Comparison of ENCODE assay signal across 1 cellular context in the genomic region with DNA sequence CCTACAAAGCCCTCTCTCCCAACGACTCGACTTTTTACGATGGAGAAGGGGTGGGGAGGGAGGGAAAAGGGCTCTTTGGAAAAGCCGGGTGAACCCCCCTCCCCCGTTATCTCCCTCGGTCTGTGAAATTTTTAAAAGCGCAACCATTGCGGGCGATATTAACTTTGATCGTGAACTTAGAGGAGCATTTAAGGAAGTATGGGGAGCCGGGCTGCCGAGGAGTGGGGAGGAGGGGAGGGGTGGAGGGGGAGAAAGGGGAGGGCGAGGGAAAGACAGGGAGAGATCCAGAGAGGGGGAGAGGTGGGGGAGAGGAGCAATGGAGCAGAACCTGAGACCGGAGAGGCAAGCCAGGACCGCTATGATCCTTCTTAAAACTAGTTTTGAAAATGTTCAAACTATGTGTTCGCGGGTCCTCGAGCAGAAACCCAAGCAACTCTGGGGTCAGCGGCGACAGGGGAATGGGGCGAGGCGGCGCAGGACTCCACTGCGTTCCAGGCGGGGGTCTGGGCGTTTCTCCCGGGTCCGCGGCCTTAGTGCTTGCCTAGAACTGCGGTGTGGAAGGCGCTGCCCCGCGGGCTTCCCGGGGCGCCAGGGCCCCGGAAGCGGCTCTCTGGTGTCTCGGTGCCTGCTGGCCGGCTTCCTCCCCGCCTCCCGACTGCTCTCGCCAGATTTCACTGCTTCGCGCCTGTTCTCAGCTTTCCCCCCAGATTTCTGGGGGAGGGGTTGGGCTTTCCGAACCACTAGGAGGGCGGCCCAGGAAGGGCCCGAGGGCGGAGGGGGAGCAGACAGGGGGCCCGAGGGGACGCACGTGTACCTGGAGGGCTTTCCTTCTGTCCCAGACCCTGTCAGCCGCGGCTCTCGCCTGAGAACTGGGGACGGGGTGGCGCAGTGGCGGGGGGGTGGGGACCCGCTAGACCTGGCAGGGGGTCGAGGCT.
TF ChIP-seq lines count a peak whose summit lies in the region.

A gene (minus strand): TSS at position 871 of the 935 bp plus-strand sequence.

TF ChIP-seq in HEK293, 187 proteins besides CTCF, POLR2A, EP300 and RAD21 (continued from another document and continues in another):
- TF ChIP-seq, protein P1, sequence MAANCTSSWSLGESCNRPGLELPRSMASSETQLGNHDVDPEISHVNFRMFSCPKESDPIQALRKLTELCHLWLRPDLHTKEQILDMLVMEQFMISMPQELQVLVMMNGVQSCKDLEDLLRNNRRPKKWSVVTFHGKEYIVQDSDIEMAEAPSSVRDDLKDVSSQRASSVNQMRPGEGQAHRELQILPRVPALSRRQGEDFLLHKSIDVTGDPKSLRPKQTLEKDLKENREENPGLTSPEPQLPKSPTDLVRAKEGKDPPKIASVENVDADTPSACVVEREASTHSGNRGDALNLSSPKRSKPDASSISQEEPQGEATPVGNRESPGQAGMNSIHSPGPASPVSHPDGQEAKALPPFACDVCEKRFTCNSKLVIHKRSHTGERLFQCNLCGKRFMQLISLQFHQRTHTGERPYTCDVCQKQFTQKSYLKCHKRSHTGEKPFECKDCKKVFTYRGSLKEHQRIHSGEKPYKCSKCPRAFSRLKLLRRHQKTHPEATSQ (tag by site-specific recombination; IDR thresholded peaks at IDR 0.05) = no peak
- no peak for TF ChIP-seq ZNF202 (tag by site-specific recombination; IDR thresholded peaks at IDR 0.05; ENCODE audit: borderline replicate concordance)
- TF ChIP-seq ZSCAN23 (tag by site-specific recombination; IDR thresholded peaks at IDR 0.05) = no peak
- no peak for TF ChIP-seq GLI4 (tag by site-specific recombination; IDR thresholded peaks at IDR 0.05)
- TF ChIP-seq ZNF394 (tag by site-specific recombination; IDR thresholded peaks at IDR 0.05; ENCODE audit: borderline replicate concordance) = no peak; the same call in 1 of the 2 replicates
- TF ChIP-seq EGR2 (tag by site-specific recombination; IDR thresholded peaks at IDR 0.05; ENCODE audit: low read depth) = no peak
- no peak for TF ChIP-seq KLF7 (tag by site-specific recombination; IDR thresholded peaks at IDR 0.05; ENCODE audit: borderline replicate concordance)
- TF ChIP-seq ZNF274 (IDR thresholded peaks at IDR 0.05; ENCODE audit: low read length) = no peak
- TF ChIP-seq ZNF274 (tag by site-specific recombination; IDR thresholded peaks at IDR 0.05; ENCODE audit: borderline replicate concordance) = no peak
- TF ChIP-seq ZNF169 (tag by site-specific recombination; IDR thresholded peaks at IDR 0.05) = no peak
- no peak for TF ChIP-seq ZBTB21 (tag by site-specific recombination; IDR thresholded peaks at IDR 0.05)
- TF ChIP-seq, protein P2, sequence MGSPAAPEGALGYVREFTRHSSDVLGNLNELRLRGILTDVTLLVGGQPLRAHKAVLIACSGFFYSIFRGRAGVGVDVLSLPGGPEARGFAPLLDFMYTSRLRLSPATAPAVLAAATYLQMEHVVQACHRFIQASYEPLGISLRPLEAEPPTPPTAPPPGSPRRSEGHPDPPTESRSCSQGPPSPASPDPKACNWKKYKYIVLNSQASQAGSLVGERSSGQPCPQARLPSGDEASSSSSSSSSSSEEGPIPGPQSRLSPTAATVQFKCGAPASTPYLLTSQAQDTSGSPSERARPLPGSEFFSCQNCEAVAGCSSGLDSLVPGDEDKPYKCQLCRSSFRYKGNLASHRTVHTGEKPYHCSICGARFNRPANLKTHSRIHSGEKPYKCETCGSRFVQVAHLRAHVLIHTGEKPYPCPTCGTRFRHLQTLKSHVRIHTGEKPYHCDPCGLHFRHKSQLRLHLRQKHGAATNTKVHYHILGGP (tag by site-specific recombination; IDR thresholded peaks at IDR 0.05) = no peak
- TF ChIP-seq ZNF426 (tag by site-specific recombination; IDR thresholded peaks at IDR 0.05) = no peak
- no peak for TF ChIP-seq ZNF623 (tag by site-specific recombination; IDR thresholded peaks at IDR 0.05)
- TF ChIP-seq, protein P3, sequence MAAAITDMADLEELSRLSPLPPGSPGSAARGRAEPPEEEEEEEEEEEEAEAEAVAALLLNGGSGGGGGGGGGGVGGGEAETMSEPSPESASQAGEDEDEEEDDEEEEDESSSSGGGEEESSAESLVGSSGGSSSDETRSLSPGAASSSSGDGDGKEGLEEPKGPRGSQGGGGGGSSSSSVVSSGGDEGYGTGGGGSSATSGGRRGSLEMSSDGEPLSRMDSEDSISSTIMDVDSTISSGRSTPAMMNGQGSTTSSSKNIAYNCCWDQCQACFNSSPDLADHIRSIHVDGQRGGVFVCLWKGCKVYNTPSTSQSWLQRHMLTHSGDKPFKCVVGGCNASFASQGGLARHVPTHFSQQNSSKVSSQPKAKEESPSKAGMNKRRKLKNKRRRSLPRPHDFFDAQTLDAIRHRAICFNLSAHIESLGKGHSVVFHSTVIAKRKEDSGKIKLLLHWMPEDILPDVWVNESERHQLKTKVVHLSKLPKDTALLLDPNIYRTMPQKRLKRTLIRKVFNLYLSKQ (tag by site-specific recombination; IDR thresholded peaks at IDR 0.05; ENCODE audit: borderline replicate concordance) = no peak
- no peak for TF ChIP-seq ZNF610 (tag by site-specific recombination; IDR thresholded peaks at IDR 0.05; ENCODE audit: borderline replicate concordance)
- TF ChIP-seq, protein P4, sequence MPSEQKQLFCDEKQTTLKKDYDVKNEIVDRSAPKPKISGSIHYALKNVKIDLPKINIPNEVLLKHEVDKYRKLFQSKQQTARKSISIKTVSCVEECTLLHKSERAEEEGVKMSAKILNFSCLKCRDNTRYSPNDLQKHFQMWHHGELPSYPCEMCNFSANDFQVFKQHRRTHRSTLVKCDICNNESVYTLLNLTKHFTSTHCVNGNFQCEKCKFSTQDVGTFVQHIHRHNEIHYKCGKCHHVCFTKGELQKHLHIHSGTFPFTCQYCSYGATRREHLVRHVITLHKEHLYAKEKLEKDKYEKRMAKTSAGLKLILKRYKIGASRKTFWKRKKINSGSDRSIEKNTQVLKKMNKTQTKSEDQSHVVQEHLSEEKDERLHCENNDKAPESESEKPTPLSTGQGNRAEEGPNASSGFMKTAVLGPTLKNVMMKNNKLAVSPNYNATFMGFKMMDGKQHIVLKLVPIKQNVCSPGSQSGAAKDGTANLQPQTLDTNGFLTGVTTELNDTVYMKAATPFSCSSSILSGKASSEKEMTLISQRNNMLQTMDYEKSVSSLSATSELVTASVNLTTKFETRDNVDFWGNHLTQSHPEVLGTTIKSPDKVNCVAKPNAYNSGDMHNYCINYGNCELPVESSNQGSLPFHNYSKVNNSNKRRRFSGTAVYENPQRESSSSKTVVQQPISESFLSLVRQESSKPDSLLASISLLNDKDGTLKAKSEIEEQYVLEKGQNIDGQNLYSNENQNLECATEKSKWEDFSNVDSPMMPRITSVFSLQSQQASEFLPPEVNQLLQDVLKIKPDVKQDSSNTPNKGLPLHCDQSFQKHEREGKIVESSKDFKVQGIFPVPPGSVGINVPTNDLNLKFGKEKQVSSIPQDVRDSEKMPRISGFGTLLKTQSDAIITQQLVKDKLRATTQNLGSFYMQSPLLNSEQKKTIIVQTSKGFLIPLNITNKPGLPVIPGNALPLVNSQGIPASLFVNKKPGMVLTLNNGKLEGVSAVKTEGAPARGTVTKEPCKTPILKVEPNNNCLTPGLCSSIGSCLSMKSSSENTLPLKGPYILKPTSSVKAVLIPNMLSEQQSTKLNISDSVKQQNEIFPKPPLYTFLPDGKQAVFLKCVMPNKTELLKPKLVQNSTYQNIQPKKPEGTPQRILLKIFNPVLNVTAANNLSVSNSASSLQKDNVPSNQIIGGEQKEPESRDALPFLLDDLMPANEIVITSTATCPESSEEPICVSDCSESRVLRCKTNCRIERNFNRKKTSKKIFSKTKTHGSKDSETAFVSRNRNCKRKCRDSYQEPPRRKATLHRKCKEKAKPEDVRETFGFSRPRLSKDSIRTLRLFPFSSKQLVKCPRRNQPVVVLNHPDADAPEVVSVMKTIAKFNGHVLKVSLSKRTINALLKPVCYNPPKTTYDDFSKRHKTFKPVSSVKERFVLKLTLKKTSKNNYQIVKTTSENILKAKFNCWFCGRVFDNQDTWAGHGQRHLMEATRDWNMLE (tag by site-specific recombination; conservative IDR thresholded peaks at IDR 0.05; ENCODE audit: low read depth) = no peak
- no peak for TF ChIP-seq ZNF138 (tag by site-specific recombination; IDR thresholded peaks at IDR 0.05; ENCODE audit: borderline replicate concordance)
- TF ChIP-seq, protein P5, sequence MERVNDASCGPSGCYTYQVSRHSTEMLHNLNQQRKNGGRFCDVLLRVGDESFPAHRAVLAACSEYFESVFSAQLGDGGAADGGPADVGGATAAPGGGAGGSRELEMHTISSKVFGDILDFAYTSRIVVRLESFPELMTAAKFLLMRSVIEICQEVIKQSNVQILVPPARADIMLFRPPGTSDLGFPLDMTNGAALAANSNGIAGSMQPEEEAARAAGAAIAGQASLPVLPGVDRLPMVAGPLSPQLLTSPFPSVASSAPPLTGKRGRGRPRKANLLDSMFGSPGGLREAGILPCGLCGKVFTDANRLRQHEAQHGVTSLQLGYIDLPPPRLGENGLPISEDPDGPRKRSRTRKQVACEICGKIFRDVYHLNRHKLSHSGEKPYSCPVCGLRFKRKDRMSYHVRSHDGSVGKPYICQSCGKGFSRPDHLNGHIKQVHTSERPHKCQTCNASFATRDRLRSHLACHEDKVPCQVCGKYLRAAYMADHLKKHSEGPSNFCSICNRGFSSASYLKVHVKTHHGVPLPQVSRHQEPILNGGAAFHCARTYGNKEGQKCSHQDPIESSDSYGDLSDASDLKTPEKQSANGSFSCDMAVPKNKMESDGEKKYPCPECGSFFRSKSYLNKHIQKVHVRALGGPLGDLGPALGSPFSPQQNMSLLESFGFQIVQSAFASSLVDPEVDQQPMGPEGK (tag by site-specific recombination; IDR thresholded peaks at IDR 0.05) = peak; percentile 67
- TF ChIP-seq, protein P6, sequence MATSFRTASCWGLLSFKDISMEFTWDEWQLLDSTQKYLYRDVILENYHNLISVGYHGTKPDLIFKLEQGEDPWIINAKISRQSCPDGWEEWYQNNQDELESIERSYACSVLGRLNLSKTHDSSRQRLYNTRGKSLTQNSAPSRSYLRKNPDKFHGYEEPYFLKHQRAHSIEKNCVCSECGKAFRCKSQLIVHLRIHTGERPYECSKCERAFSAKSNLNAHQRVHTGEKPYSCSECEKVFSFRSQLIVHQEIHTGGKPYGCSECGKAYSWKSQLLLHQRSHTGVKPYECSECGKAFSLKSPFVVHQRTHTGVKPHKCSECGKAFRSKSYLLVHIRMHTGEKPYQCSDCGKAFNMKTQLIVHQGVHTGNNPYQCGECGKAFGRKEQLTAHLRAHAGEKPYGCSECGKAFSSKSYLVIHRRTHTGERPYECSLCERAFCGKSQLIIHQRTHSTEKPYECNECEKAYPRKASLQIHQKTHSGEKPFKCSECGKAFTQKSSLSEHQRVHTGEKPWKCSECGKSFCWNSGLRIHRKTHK (tag by site-specific recombination; IDR thresholded peaks at IDR 0.05) = no peak
- peak; percentile 73 for TF ChIP-seq FEZF1 (tag by site-specific recombination; IDR thresholded peaks at IDR 0.05)
- TF ChIP-seq ZFP3 (tag by site-specific recombination; IDR thresholded peaks at IDR 0.05; ENCODE audit: low read depth) = 0 out of 2 replicates have a peak, but pooled peaks have one; percentile 8
- no peak for TF ChIP-seq ZNF654 (tag by site-specific recombination; IDR thresholded peaks at IDR 0.05; ENCODE audit: low read depth)
- TF ChIP-seq ZNF621 (tag by site-specific recombination; IDR thresholded peaks at IDR 0.05) = no peak
- peak; percentile 63; the same call in 1 of the 2 replicates for TF ChIP-seq ZNF600 (tag by site-specific recombination; IDR thresholded peaks at IDR 0.05)
- TF ChIP-seq ZNF155 (tag by site-specific recombination; IDR thresholded peaks at IDR 0.05) = no peak
- TF ChIP-seq, protein P7, sequence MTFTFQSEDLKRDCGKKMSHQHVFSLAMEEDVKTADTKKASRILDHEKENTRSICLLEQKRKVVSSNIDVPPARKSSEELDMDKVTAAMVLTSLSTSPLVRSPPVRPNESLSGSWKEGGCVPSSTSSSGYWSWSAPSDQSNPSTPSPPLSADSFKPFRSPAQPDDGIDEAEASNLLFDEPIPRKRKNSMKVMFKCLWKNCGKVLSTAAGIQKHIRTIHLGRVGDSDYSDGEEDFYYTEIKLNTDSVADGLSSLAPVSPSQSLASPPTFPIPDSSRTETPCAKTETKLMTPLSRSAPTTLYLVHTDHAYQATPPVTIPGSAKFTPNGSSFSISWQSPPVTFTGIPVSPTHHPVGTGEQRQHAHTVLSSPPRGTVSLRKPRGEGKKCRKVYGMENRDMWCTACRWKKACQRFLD (tag by site-specific recombination; IDR thresholded peaks at IDR 0.05) = no peak
- no peak for TF ChIP-seq ZNF23 (tag by site-specific recombination; IDR thresholded peaks at IDR 0.05; ENCODE audit: borderline replicate concordance)
- no peak for TF ChIP-seq ZNF133 (tag by site-specific recombination; IDR thresholded peaks at IDR 0.05)
- no peak for TF ChIP-seq ZNF555 (tag by site-specific recombination; conservative IDR thresholded peaks at IDR 0.05)
- TF ChIP-seq ZNF529 (tag by site-specific recombination; IDR thresholded peaks at IDR 0.05; ENCODE audit: insufficient replicate concordance) = no peak
- TF ChIP-seq ZNF701 (tag by site-specific recombination; IDR thresholded peaks at IDR 0.05) = no peak
- TF ChIP-seq ZNF350 (tag by site-specific recombination; IDR thresholded peaks at IDR 0.05) = no peak
- TF ChIP-seq ZSCAN30 (tag by site-specific recombination; IDR thresholded peaks at IDR 0.05) = peak; percentile 78
- TF ChIP-seq GFI1B (tag by site-specific recombination; IDR thresholded peaks at IDR 0.05) = peak; percentile 89
- no peak for TF ChIP-seq ZNF16 (tag by site-specific recombination; IDR thresholded peaks at IDR 0.05; ENCODE audit: low read depth)
- TF ChIP-seq ZNF341 (tag by site-specific recombination; IDR thresholded peaks at IDR 0.05; ENCODE audit: low read depth) = peak; percentile 97
- TF ChIP-seq ZNF670 (tag by site-specific recombination; IDR thresholded peaks at IDR 0.05; ENCODE audit: low read depth) = no peak
- no peak for TF ChIP-seq ZNF843 (tag by site-specific recombination; IDR thresholded peaks at IDR 0.05)
- TF ChIP-seq ZNF530 (tag by site-specific recombination; IDR thresholded peaks at IDR 0.05; ENCODE audit: low read depth) = no peak
- TF ChIP-seq, protein P8, sequence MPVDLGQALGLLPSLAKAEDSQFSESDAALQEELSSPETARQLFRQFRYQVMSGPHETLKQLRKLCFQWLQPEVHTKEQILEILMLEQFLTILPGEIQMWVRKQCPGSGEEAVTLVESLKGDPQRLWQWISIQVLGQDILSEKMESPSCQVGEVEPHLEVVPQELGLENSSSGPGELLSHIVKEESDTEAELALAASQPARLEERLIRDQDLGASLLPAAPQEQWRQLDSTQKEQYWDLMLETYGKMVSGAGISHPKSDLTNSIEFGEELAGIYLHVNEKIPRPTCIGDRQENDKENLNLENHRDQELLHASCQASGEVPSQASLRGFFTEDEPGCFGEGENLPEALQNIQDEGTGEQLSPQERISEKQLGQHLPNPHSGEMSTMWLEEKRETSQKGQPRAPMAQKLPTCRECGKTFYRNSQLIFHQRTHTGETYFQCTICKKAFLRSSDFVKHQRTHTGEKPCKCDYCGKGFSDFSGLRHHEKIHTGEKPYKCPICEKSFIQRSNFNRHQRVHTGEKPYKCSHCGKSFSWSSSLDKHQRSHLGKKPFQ (tag by site-specific recombination; IDR thresholded peaks at IDR 0.05) = no peak
- TF ChIP-seq KLF9 (tag by site-specific recombination; IDR thresholded peaks at IDR 0.05; ENCODE audit: low read depth) = no peak
- TF ChIP-seq BCL11A (tag by site-specific recombination; IDR thresholded peaks at IDR 0.05; ENCODE audit: low read depth) = no peak
- no peak for TF ChIP-seq ZNF311 (tag by site-specific recombination; IDR thresholded peaks at IDR 0.05; ENCODE audit: borderline replicate concordance)
- no peak; the same call in 1 of the 2 replicates for TF ChIP-seq WT1 (tag by site-specific recombination; IDR thresholded peaks at IDR 0.05)
- TF ChIP-seq YY1 (tag by site-specific recombination; IDR thresholded peaks at IDR 0.05) = peak; percentile 18; the same call in 1 of the 2 replicates
- no peak for TF ChIP-seq ZNF302 (tag by site-specific recombination; IDR thresholded peaks at IDR 0.05; ENCODE audit: low read depth)
- TF ChIP-seq ZNF664 (tag by site-specific recombination; IDR thresholded peaks at IDR 0.05) = no peak
